ENCODE assay signal across 20 cellular contexts in genomic region chr13:37207646-37208045, GRCh38.
"Had no signal": no experiment of that assay in that cellular context is flagged by ENCODE, and none has a peak within 500 bp of the region (broad histone marks: within the 10 kb centered on the region; RNA-seq: fewer than 3 reads in every experiment).

No MANE protein-coding gene starts in this region.

- H3K9me3 ChIP-seq: esophagus muscularis mucosa, uterus had no signal

- H3K4me2 ChIP-seq: neural progenitor cell had no signal

- ATAC-seq: foreskin keratinocyte; left lobe of liver; naive thymus-derived CD4-positive, alpha-beta T cell; WTC11 had no signal

- H3K27ac ChIP-seq: cardiac muscle cell, esophagus muscularis mucosa, foreskin keratinocyte, neural progenitor cell, uterus had no signal

- H2AFZ ChIP-seq: neural progenitor cell had no signal

- H3K36me3 ChIP-seq: cardiac muscle cell, esophagus muscularis mucosa, neural progenitor cell, uterus had no signal

- H3K27me3 ChIP-seq: cardiac muscle cell, esophagus muscularis mucosa, foreskin keratinocyte, neural progenitor cell, uterus had no signal

- H3K9ac ChIP-seq: neural progenitor cell had no signal

- H3K4me3 ChIP-seq: cardiac muscle cell, esophagus muscularis mucosa, lung, neural progenitor cell, uterus had no signal

- H3K4me1 ChIP-seq: esophagus muscularis mucosa, foreskin keratinocyte, neural progenitor cell, uterus had no signal

- DNase-seq: activated naive CD4-positive, alpha-beta T cell; activated naive CD8-positive, alpha-beta T cell treated with anti-CD3 and anti-CD28 coated beads for 36 hours; activated T-cell treated with anti-CD3 and anti-CD28 coated beads, Interleukin-2, amount 50 U/mL, for 24 hours; dermis blood vessel endothelial cell; effector memory CD4-positive, alpha-beta T cell; foreskin keratinocyte; immature natural killer cell; naive thymus-derived CD4-positive, alpha-beta T cell; retina; stimulated activated CD4-positive, alpha-beta T cell treated with anti-CD3 and anti-CD28 coated beads, Interleukin-12 subunit alpha, Interleukin-12 subunit beta, amount 100 ng/mL, for 4 hours; stimulated activated CD4-positive, alpha-beta T cell treated with anti-CD3 and anti-CD28 coated beads, Interleukin-4, amount 100 ng/mL, for 4 hours; T1000; trophoblast cell; uterus had no signal
